In genomic region chr1:51000160-51000559, GRCh38 we compare ENCODE assay signal across 17 cellular contexts. TPM values are rescaled to one million over a fixed set of nuclear protein-coding genes. Genes with fewer than 3 reads are reported as not detected.
DNase-seq lines count a peak whose midpoint lies in the region; ATAC-seq and TF ChIP-seq lines count a peak whose summit lies in the region.
"Had no signal": no experiment of that assay in that cellular context is flagged by ENCODE, and none has a peak within 500 bp of the region (broad histone marks: within the 10 kb centered on the region; RNA-seq: fewer than 3 reads in every experiment).

No MANE protein-coding gene starts in this region.

- H3K36me3 ChIP-seq in Karpas-422 (ENCODE audit: insufficient read depth, low read length) = no peaks in the 10 kb centered on the region
- H3K36me3 ChIP-seq: left ventricle myocardium inferior, spleen had no signal

- no peaks in the 10 kb centered on the region for H3K9me2 ChIP-seq in Karpas-422 (replicated peaks; ENCODE audit: insufficient read depth, low read length)

- peak overlapping the region; percentile 67 for H3K4me2 ChIP-seq in Karpas-422 (ENCODE audit: low read depth, low read length, poor library complexity, severe bottlenecking)

- no peaks in the 10 kb centered on the region for H3K9me3 ChIP-seq in Karpas-422 (ENCODE audit: low read length)
- H3K9me3 ChIP-seq: body of pancreas, left ventricle myocardium inferior had no signal

- H4K20me1 ChIP-seq in Karpas-422 (ENCODE audit: insufficient read depth, low read depth, low read length) = no peaks in the 10 kb centered on the region

- no peak overlapping the region for H3K9ac ChIP-seq in Karpas-422 (ENCODE audit: low read length)

- ATAC-seq in GM19395 (IDR thresholded peaks at IDR 0.05; ENCODE audit: unreplicated experiment) = peak; percentile 79
- peak; percentile 83 for ATAC-seq in HG02642 (IDR thresholded peaks at IDR 0.05; ENCODE audit: poor library complexity, unreplicated experiment)
- no peak for ATAC-seq in HG03196 (IDR thresholded peaks at IDR 0.05; ENCODE audit: unreplicated experiment)
- ATAC-seq: body of pancreas had no signal

- no peaks in the 10 kb centered on the region for H3K27me3 ChIP-seq in Karpas-422 (ENCODE audit: low read length)
- H3K27me3 ChIP-seq: body of pancreas, spleen had no signal

- peak overlapping the region; percentile 3 for H3K4me3 ChIP-seq in Karpas-422 (ENCODE audit: low read length)
- H3K4me3 ChIP-seq: body of pancreas, left ventricle myocardium inferior, spleen had no signal

- DNase-seq in GM10266 (ENCODE audit: extremely low spot score) = peak; percentile 26
- peak; percentile 85 for DNase-seq in Karpas-422
- DNase-seq in GDM1 (lab: John Stamatoyannopoulos, UW) = no peak
- no peak for DNase-seq in stimulated activated CD8-positive, alpha-beta memory T cell treated with anti-CD3 and anti-CD28 coated beads, Interleukin-4, amount 100 ng/mL, for 48 hours
- DNase-seq in C1 segment of cervical spinal cord (lab: John Stamatoyannopoulos, UW) = no peak
- DNase-seq: ACHN; activated CD4-positive, alpha-beta T cell treated with anti-CD3 and anti-CD28 coated beads, Interleukin-2, amount 10 ng/mL, durations not matched to agents 7 days and 5 days; activated gamma-delta T cell; body of pancreas; head of caudate nucleus; left ventricle myocardium inferior; NCI-H2081; occipital lobe; spleen had no signal

- peaks cover 28% of the 10 kb centered on the region for H3K4me1 ChIP-seq in Karpas-422 (ENCODE audit: low read length)
- H3K4me1 ChIP-seq: body of pancreas, left ventricle myocardium inferior, spleen had no signal

- peak overlapping the region; percentile 75 for H3K27ac ChIP-seq in Karpas-422 (ENCODE audit: low read length)
- H3K27ac ChIP-seq: body of pancreas, left ventricle myocardium inferior, spleen had no signal

- H2AFZ ChIP-seq in Karpas-422 (ENCODE audit: low read length) = no peak overlapping the region

- no peaks in the 10 kb centered on the region for H3K79me2 ChIP-seq in Karpas-422 (ENCODE audit: low read length)

- no peak for TF ChIP-seq CTCF in GM10266 (IDR thresholded peaks at IDR 0.05; ENCODE audit: control insufficient read depth, insufficient read depth, low read depth, missing control alignments)

RNA-seq across cellular contexts. Expression of gene CDKN2C, which starts 30.1 kb away (rescaled TPM):
- total RNA-seq in Karpas-422 (2014; rRNA removed; shearing (Covaris generic); ENCODE audit: low replicate concordance) = 16.8 and 18.5 TPM in 2 replicates

RNA-seq across cellular contexts. Expression of gene FAF1, which starts 40.1 kb away (rescaled TPM):
- total RNA-seq in Karpas-422 (2014; rRNA removed; shearing (Covaris generic); ENCODE audit: low replicate concordance) = 51.5 and 112 TPM in 2 replicates

Comparison
In these comparisons a context has a peak if more than half of its experiments do, and no peak if none do; other contexts are left out.
1. DNase-seq: peak in GM10266 (single experiment) and Karpas-422 (single experiment); none in GDM1 (single experiment), stimulated activated CD8-positive, alpha-beta memory T cell treated with anti-CD3 and anti-CD28 coated beads, Interleukin-4, amount 100 ng/mL, for 48 hours (single experiment) and C1 segment of cervical spinal cord (0 of 14).